1 cellular context compared by ENCODE assay signal in the genomic region with DNA sequence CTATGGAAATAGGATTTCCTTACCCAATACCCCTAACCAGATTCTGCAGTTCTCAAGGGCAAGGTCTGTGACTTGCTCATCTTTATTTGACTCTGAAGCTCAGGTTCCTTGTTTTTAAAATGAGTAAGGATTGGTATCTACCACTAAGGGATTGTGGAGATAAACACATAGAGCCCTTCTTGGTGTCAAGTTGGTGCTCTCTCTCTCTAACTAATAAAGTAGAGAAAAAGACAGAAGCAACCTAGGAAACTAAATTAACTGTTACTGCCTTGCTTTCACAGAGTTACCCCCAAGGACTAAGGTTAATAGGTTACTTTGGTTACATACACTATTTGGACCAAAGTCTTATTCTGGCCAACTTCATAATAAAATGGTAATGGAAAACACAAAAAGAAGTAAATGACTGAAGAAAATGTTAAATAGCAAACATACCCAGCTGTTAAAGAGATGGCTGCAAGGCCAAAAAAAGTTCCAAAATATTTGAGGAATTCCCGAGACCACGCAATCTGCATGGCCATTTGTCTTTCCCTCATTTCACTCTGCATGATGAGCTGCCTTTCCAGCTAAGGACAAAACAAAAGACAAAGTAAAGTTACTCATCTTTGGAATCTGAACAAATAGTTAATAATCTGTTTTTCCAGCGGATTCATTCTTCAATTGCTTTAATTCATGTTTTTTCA.
TF ChIP-seq lines count a peak whose summit lies in the region.

No MANE protein-coding gene starts in this region.

TF ChIP-seq in GM23338, 12 proteins besides CTCF, POLR2A, EP300 and RAD21:
- TF ChIP-seq NANOG (IDR thresholded peaks at IDR 0.05; ENCODE audit: borderline replicate concordance) (no peak), EZH2phosphoT487 (IDR thresholded peaks at IDR 0.05; ENCODE audit: unreplicated experiment) (no peak), STAT1 (IDR thresholded peaks at IDR 0.05; ENCODE audit: unreplicated experiment) (no peak), JUNB (IDR thresholded peaks at IDR 0.05; ENCODE audit: unreplicated experiment) (no peak), POLR2AphosphoS5 (IDR thresholded peaks at IDR 0.05; ENCODE audit: low read depth) (no peak), CREB1 (CRISPR knock-in tag; IDR thresholded peaks at IDR 0.05; ENCODE audit: low read depth) (no peak), EZH2 (IDR thresholded peaks at IDR 0.05; ENCODE audit: low read depth, unreplicated experiment) (no peak), ZNF114 (CRISPR knock-in tag; IDR thresholded peaks at IDR 0.05) (no peak), ZNF331 (CRISPR knock-in tag; IDR thresholded peaks at IDR 0.05; ENCODE audit: low read depth) (no peak)
- TF ChIP-seq, protein P1, sequence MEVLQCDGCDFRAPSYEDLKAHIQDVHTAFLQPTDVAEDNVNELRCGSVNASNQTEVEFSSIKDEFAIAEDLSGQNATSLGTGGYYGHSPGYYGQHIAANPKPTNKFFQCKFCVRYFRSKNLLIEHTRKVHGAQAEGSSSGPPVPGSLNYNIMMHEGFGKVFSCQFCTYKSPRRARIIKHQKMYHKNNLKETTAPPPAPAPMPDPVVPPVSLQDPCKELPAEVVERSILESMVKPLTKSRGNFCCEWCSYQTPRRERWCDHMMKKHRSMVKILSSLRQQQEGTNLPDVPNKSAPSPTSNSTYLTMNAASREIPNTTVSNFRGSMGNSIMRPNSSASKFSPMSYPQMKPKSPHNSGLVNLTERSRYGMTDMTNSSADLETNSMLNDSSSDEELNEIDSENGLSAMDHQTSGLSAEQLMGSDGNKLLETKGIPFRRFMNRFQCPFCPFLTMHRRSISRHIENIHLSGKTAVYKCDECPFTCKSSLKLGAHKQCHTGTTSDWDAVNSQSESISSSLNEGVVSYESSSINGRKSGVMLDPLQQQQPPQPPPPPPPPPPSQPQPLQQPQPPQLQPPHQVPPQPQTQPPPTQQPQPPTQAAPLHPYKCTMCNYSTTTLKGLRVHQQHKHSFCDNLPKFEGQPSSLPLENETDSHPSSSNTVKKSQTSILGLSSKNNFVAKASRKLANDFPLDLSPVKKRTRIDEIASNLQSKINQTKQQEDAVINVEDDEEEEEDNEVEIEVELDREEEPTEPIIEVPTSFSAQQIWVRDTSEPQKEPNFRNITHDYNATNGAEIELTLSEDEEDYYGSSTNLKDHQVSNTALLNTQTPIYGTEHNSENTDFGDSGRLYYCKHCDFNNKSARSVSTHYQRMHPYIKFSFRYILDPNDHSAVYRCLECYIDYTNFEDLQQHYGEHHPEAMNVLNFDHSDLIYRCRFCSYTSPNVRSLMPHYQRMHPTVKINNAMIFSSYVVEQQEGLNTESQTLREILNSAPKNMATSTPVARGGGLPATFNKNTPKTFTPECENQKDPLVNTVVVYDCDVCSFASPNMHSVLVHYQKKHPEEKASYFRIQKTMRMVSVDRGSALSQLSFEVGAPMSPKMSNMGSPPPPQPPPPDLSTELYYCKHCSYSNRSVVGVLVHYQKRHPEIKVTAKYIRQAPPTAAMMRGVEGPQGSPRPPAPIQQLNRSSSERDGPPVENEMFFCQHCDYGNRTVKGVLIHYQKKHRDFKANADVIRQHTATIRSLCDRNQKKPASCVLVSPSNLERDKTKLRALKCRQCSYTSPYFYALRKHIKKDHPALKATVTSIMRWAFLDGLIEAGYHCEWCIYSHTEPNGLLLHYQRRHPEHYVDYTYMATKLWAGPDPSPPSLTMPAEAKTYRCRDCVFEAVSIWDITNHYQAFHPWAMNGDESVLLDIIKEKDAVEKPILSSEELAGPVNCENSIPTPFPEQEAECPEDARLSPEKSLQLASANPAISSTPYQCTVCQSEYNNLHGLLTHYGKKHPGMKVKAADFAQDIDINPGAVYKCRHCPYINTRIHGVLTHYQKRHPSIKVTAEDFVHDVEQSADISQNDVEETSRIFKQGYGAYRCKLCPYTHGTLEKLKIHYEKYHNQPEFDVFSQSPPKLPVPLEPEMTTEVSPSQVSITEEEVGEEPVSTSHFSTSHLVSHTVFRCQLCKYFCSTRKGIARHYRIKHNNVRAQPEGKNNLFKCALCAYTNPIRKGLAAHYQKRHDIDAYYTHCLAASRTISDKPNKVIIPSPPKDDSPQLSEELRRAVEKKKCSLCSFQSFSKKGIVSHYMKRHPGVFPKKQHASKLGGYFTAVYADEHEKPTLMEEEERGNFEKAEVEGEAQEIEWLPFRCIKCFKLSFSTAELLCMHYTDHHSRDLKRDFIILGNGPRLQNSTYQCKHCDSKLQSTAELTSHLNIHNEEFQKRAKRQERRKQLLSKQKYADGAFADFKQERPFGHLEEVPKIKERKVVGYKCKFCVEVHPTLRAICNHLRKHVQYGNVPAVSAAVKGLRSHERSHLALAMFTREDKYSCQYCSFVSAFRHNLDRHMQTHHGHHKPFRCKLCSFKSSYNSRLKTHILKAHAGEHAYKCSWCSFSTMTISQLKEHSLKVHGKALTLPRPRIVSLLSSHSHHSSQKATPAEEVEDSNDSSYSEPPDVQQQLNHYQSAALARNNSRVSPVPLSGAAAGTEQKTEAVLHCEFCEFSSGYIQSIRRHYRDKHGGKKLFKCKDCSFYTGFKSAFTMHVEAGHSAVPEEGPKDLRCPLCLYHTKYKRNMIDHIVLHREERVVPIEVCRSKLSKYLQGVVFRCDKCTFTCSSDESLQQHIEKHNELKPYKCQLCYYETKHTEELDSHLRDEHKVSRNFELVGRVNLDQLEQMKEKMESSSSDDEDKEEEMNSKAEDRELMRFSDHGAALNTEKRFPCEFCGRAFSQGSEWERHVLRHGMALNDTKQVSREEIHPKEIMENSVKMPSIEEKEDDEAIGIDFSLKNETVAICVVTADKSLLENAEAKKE (CRISPR knock-in tag; IDR thresholded peaks at IDR 0.05): no peak
- TF ChIP-seq, protein P2, sequence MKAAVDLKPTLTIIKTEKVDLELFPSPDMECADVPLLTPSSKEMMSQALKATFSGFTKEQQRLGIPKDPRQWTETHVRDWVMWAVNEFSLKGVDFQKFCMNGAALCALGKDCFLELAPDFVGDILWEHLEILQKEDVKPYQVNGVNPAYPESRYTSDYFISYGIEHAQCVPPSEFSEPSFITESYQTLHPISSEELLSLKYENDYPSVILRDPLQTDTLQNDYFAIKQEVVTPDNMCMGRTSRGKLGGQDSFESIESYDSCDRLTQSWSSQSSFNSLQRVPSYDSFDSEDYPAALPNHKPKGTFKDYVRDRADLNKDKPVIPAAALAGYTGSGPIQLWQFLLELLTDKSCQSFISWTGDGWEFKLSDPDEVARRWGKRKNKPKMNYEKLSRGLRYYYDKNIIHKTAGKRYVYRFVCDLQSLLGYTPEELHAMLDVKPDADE (IDR thresholded peaks at IDR 0.05): no peak
- TF ChIP-seq, protein P3, sequence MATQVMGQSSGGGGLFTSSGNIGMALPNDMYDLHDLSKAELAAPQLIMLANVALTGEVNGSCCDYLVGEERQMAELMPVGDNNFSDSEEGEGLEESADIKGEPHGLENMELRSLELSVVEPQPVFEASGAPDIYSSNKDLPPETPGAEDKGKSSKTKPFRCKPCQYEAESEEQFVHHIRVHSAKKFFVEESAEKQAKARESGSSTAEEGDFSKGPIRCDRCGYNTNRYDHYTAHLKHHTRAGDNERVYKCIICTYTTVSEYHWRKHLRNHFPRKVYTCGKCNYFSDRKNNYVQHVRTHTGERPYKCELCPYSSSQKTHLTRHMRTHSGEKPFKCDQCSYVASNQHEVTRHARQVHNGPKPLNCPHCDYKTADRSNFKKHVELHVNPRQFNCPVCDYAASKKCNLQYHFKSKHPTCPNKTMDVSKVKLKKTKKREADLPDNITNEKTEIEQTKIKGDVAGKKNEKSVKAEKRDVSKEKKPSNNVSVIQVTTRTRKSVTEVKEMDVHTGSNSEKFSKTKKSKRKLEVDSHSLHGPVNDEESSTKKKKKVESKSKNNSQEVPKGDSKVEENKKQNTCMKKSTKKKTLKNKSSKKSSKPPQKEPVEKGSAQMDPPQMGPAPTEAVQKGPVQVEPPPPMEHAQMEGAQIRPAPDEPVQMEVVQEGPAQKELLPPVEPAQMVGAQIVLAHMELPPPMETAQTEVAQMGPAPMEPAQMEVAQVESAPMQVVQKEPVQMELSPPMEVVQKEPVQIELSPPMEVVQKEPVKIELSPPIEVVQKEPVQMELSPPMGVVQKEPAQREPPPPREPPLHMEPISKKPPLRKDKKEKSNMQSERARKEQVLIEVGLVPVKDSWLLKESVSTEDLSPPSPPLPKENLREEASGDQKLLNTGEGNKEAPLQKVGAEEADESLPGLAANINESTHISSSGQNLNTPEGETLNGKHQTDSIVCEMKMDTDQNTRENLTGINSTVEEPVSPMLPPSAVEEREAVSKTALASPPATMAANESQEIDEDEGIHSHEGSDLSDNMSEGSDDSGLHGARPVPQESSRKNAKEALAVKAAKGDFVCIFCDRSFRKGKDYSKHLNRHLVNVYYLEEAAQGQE (IDR thresholded peaks at IDR 0.05; ENCODE audit: unreplicated experiment): no peak
TF ChIP-seq in GM23338: peak in this region for 0.
